Comparison of ENCODE assay signal across 8 cellular contexts in the genomic region with DNA sequence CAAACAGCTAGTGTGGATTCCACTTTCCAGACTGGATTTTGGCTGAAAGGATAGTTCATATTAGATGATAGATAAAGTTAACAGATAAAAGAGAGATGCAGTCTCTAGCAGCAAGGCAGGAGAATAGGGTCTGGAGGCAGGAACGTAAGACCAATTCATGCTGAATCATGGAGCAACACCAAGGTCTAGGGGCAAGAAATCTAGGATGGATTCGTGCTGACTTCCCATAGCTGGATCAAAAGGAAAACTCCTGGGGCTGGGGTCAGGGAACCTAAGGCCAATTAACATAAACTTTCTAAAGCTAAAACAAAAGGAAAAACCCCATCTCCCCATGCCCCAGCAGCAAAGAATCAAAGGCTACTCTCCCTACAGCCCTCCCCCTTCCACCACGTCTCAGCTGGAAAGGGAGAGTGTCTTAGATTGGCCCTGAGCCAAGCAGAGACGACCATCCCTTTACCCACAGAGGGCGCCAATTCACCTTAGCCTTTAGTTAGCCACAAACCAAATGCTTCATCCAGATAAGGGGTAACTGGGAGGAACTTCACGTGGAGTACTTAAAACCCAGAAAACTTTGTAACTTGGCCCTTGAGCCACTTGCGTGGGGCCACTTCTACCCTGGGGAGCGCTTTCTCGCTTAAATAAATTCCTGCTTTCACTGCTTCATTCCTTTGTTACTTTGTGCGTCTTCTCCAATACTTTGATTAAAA. TPM values are rescaled to one million over a fixed set of nuclear protein-coding genes. Genes with fewer than 3 reads are reported as not detected.
DNase-seq lines count a peak whose midpoint lies in the region; ATAC-seq, FAIRE-seq and TF ChIP-seq lines count a peak whose summit lies in the region.

No MANE protein-coding gene starts in this region.

- H3K4me1 ChIP-seq in adrenal gland (replicated peaks in 1 of 2) (no peaks in the 10 kb centered on the region), kidney (ENCODE audit: control insufficient read depth in 1 of 2, insufficient read depth in 1 of 2, low read depth in 1 of 2, low read length in 2 of 2) (no peaks in the 10 kb centered on the region)

- FAIRE-seq in kidney (lab: Jason Lieb, UNC): no peak

- no peak for ATAC-seq in GM18498 (IDR thresholded peaks at IDR 0.05; ENCODE audit: unreplicated experiment)
- ATAC-seq in GM18520 (IDR thresholded peaks at IDR 0.05; ENCODE audit: unreplicated experiment): no peak

- no peak for TF ChIP-seq POLR2A in adrenal gland (IDR thresholded peaks at IDR 0.05)

- H3K27ac ChIP-seq in adrenal gland (no peak overlapping the region), kidney (ENCODE audit: low read depth in 2 of 2, low read length in 2 of 2) (no peak overlapping the region)

- DNase-seq in GM10266 (ENCODE audit: extremely low spot score) (peak; percentile 61), NCI-H128 (lab: John Stamatoyannopoulos, UW; ENCODE audit: unreplicated experiment) (peak; percentile 67), T follicular helper cell (ENCODE audit: low read depth) (peak; percentile 43), adrenal gland (peak; percentile 48 to 77 (median 63)), kidney (no peak)
- peak; percentile 44 to 58 (median 49) for DNase-seq in stimulated activated CD4-positive, alpha-beta T cell treated with anti-CD3 and anti-CD28 coated beads, TNF-alpha, amount 100 ng/mL, for 24 hours (ENCODE audit: low read depth in 3 of 3)

- TF ChIP-seq CTCF in GM10266 (IDR thresholded peaks at IDR 0.05; ENCODE audit: control insufficient read depth, insufficient read depth, low read depth, missing control alignments) (peak; percentile 59), adrenal gland (IDR thresholded peaks at IDR 0.05) (peak; percentile 11 to 46 (median 37)), kidney (IDR thresholded peaks at IDR 0.05; ENCODE audit: borderline replicate concordance, extremely low read depth, insufficient read depth) (peak; percentile 37)

- H3K9me3 ChIP-seq in adrenal gland (replicated peaks in 1 of 3): no peaks in the 10 kb centered on the region
- H3K9me3 ChIP-seq in kidney (ENCODE audit: control insufficient read depth in 1 of 2, low read length in 2 of 2): no peaks in the 10 kb centered on the region

- intact Hi-C loops in adrenal gland (cut with DNase I): no loop called here
- intact Hi-C loops in kidney (cut with DNase I): no loop called here

- H3K9ac ChIP-seq in kidney (ENCODE audit: low read length in 2 of 2): no peak overlapping the region

- H3K27me3 ChIP-seq in adrenal gland: no peaks in the 10 kb centered on the region

- H3K36me3 ChIP-seq in adrenal gland (replicated peaks in 1 of 2) (no peaks in the 10 kb centered on the region), kidney (ENCODE audit: control insufficient read depth in 1 of 2, insufficient read depth in 2 of 2, low read length in 2 of 2) (no peaks in the 10 kb centered on the region)

- no peak overlapping the region for H3K4me3 ChIP-seq in adrenal gland
- H3K4me3 ChIP-seq in kidney (ENCODE audit: low read length in 2 of 2): no peak overlapping the region

- 31 to 45% (median 36%) methylated on average over 10 of the region's 10 CpGs for WGBS in adrenal gland, 4 donors

RNA-seq across cellular contexts. Expression of gene TREM1, which starts 7.6 kb away (rescaled TPM):
- 1 to 10 TPM in 2 of 8 donors, under 1 TPM in 3, not detected in 3; 0.44 to 1.4 (median 0.96) TPM for total RNA-seq in adrenal gland
- 1 to 10 TPM in 1 of 3 donors, under 1 TPM in 2; 0.37 to 2.0 (median 0.66) TPM for polyA plus RNA-seq in adrenal gland
- total RNA-seq in kidney: 1.4 TPM
- polyA plus RNA-seq in kidney (ENCODE audit: insufficient read depth, low read depth, low replicate concordance): not detected

RNA-seq across cellular contexts. Expression of gene TREML4, which starts 50.7 kb away (rescaled TPM):
- total RNA-seq in adrenal gland (not detected), kidney (not detected)
- polyA plus RNA-seq in adrenal gland (not detected), kidney (ENCODE audit: insufficient read depth, low read depth, low replicate concordance) (not detected)

RNA-seq across cellular contexts. Expression of gene NCR2, which starts 56.6 kb away (rescaled TPM):
- total RNA-seq in adrenal gland (not detected), kidney (not detected)
- polyA plus RNA-seq in adrenal gland (not detected), kidney (ENCODE audit: insufficient read depth, low read depth, low replicate concordance) (not detected)
